22 cellular contexts compared by ENCODE assay signal in genomic region chr12:12513416-12514006, GRCh38. TPM values are rescaled to one million over a fixed set of nuclear protein-coding genes. Genes with fewer than 3 reads are reported as not detected.
DNase-seq lines count a peak whose midpoint lies in the region; ATAC-seq lines count a peak whose summit lies in the region.
"Had no signal": no experiment of that assay in that cellular context is flagged by ENCODE, and none has a peak within 500 bp of the region (broad histone marks: within the 10 kb centered on the region; RNA-seq: fewer than 3 reads in every experiment).

No MANE protein-coding gene starts in this region.

- no peak for ATAC-seq in GM21619 (IDR thresholded peaks at IDR 0.05; ENCODE audit: unreplicated experiment)
- ATAC-seq: activated CD4-positive, alpha-beta T cell treated with anti-CD3 and anti-CD28 coated beads for 36 hours; activated CD8-positive, alpha-beta T cell treated with anti-CD3 and anti-CD28 coated beads, Interleukin-2, amount 10 ng/mL, durations not matched to agents 7 days and 5 days; CD8-positive, alpha-beta T cell; effector memory CD8-positive, alpha-beta T cell; stimulated activated naive CD8-positive, alpha-beta T cell treated with anti-CD3 and anti-CD28 coated beads, Interleukin-15, Interleukin-2, amounts not matched to agents 100 U/mL and 50 U/mL, for 24 hours had no signal

- intact Hi-C loops in CD4-positive, alpha-beta memory T cell (cut with micrococcal nuclease), result no loop called here

- peaks cover 13 to 41% (median 31%) of the 10 kb centered on the region in 4 donors for H3K4me1 Mint-ChIP-seq in CD4-positive, alpha-beta memory T cell
- H3K4me1 Mint-ChIP-seq: naive B cell had no signal

- CTCF ChIA-PET in CD4-positive, alpha-beta memory T cell (lab: Charles Lee; ENCODE audit: partially characterized antibody), result interaction anchor here (1.3 kb wide), 1 partner anchor 26 kb away, joined by 3 read pairs; no protein-coding TSS in a partner anchor

- H3K4me3 Mint-ChIP-seq in CD4-positive, alpha-beta memory T cell, result no peak overlapping the region
- H3K4me3 Mint-ChIP-seq: activated CD4-positive, alpha-beta T cell treated with anti-CD3 and anti-CD28 coated beads for 36 hours; activated CD8-positive, alpha-beta T cell treated with anti-CD3 and anti-CD28 coated beads, Interleukin-2, amount 10 ng/mL, durations not matched to agents 7 days and 5 days; activated naive CD4-positive, alpha-beta T cell treated with anti-CD3 and anti-CD28 coated beads, Interleukin-2, amount 50 U/mL, for 24 hours; CD8-positive, alpha-beta T cell; effector memory CD8-positive, alpha-beta T cell; naive B cell had no signal

- no peak overlapping the region for H3K4me3 ChIP-seq in CD4-positive, alpha-beta memory T cell (ENCODE audit: low read length in 2 of 2)
- H3K4me3 ChIP-seq: cardiac muscle cell, PC-9, psoas muscle, tibial nerve had no signal

- no peak for DNase-seq in CD4-positive, alpha-beta memory T cell
- DNase-seq in globus pallidus (ENCODE audit: low spot score) (peak; percentile 74), renal cortical epithelial cell (ENCODE audit: low read depth) (peak; percentile 73), amniotic stem cell (lab: John Stamatoyannopoulos, UW) (no peak), SHP77 treated with DMSO at 0.1 percent for 48 hours (lab: John Stamatoyannopoulos, UW) (no peak), activated gamma-delta T cell (lab: John Stamatoyannopoulos, UW) (no peak)
- DNase-seq: activated CD4-positive, alpha-beta T cell treated with anti-CD3 and anti-CD28 coated beads for 36 hours; activated CD8-positive, alpha-beta T cell treated with anti-CD3 and anti-CD28 coated beads, Interleukin-2, amount 10 ng/mL, durations not matched to agents 7 days and 5 days; CD8-positive, alpha-beta T cell; cortex of kidney; effector memory CD8-positive, alpha-beta T cell; Kasumi-1; naive B cell; NCI-H1436 treated with DMSO at 0.1 percent for 48 hours; PC-9; psoas muscle; stimulated activated naive CD8-positive, alpha-beta T cell treated with anti-CD3 and anti-CD28 coated beads, Interleukin-15, Interleukin-2, amounts not matched to agents 100 U/mL and 50 U/mL, for 24 hours had no signal

- POLR2A ChIA-PET in CD4-positive, alpha-beta memory T cell (lab: Charles Lee; ENCODE audit: partially characterized antibody), result interaction anchor here (1.2 to 1.3 kb wide), 2 partner anchors 40 to 154 kb away, joined by 3 to 4 read pairs; no protein-coding TSS in a partner anchor

- H3K9me3 ChIP-seq in CD4-positive, alpha-beta memory T cell (ENCODE audit: control insufficient read depth in 1 of 2, low read length in 2 of 2), result no peaks in the 10 kb centered on the region
- H3K9me3 ChIP-seq: psoas muscle, tibial nerve had no signal

- no peaks in the 10 kb centered on the region for H3K27me3 Mint-ChIP-seq in CD4-positive, alpha-beta memory T cell
- H3K27me3 Mint-ChIP-seq: activated CD4-positive, alpha-beta T cell treated with anti-CD3 and anti-CD28 coated beads for 36 hours; activated naive CD4-positive, alpha-beta T cell treated with anti-CD3 and anti-CD28 coated beads, Interleukin-2, amount 50 U/mL, for 24 hours; effector memory CD8-positive, alpha-beta T cell; naive B cell had no signal

- H3K4me1 ChIP-seq in CD4-positive, alpha-beta memory T cell (ENCODE audit: insufficient read depth, low read length), result peaks cover 31% of the 10 kb centered on the region

- H3K27me3 ChIP-seq in CD4-positive, alpha-beta memory T cell (ENCODE audit: insufficient read depth, low read length), result no peaks in the 10 kb centered on the region
- H3K27me3 ChIP-seq: cardiac muscle cell, tibial nerve had no signal

- H3K36me3 ChIP-seq in CD4-positive, alpha-beta memory T cell (ENCODE audit: insufficient read depth, low read length), result peaks cover 5% of the 10 kb centered on the region
- H3K36me3 ChIP-seq: cardiac muscle cell had no signal

- peaks cover 45 to 50% of the 10 kb centered on the region in 2 donors for H3K36me3 Mint-ChIP-seq in CD4-positive, alpha-beta memory T cell
- H3K36me3 Mint-ChIP-seq: naive B cell had no signal

- no peak overlapping the region for H3K27ac ChIP-seq in CD4-positive, alpha-beta memory T cell (ENCODE audit: low read depth, low read length)
- peak overlapping the region; percentile 62 for H3K27ac ChIP-seq in angular gyrus (ENCODE audit: low read depth, low read length)
- H3K27ac ChIP-seq: cardiac muscle cell, PC-9, psoas muscle had no signal

- no peaks in the 10 kb centered on the region for H3K9me3 Mint-ChIP-seq in CD4-positive, alpha-beta memory T cell
- H3K9me3 Mint-ChIP-seq: activated naive CD4-positive, alpha-beta T cell treated with anti-CD3 and anti-CD28 coated beads, Interleukin-2, amount 50 U/mL, for 24 hours; CD8-positive, alpha-beta T cell; effector memory CD8-positive, alpha-beta T cell; naive B cell had no signal

- peak overlapping the region in 4 of 7 donors; percentile 17 to 42 (median 38) for H3K27ac Mint-ChIP-seq in CD4-positive, alpha-beta memory T cell
- H3K27ac Mint-ChIP-seq: activated CD4-positive, alpha-beta T cell treated with anti-CD3 and anti-CD28 coated beads for 36 hours; activated CD8-positive, alpha-beta T cell treated with anti-CD3 and anti-CD28 coated beads, Interleukin-2, amount 10 ng/mL, durations not matched to agents 7 days and 5 days; activated naive CD4-positive, alpha-beta T cell treated with anti-CD3 and anti-CD28 coated beads, Interleukin-2, amount 50 U/mL, for 24 hours; CD8-positive, alpha-beta T cell; naive B cell had no signal

RNA-seq across cellular contexts. Expression of gene DUSP16, which starts 49.2 kb away (rescaled TPM):
- 100 to 1,000 TPM; 122 to 125 TPM for total RNA-seq in CD4-positive, alpha-beta memory T cell
- polyA plus RNA-seq in CD4-positive, alpha-beta memory T cell, result 10 to 100 TPM; 16.8 to 22.8 TPM
- total RNA-seq in renal cortical epithelial cell, result 22.4 and 24.7 TPM in 2 replicates

Comparison
In these comparisons a context has a peak if more than half of its experiments do, and no peak if none do; other contexts are left out.
1. DNase-seq: peak in globus pallidus (single experiment) and renal cortical epithelial cell (single experiment); none in CD4-positive, alpha-beta memory T cell (0 of 5), amniotic stem cell (single experiment), SHP77 treated with DMSO at 0.1 percent for 48 hours (single experiment) and activated gamma-delta T cell (single experiment).